12 cellular contexts compared by ENCODE assay signal in the genomic region with DNA sequence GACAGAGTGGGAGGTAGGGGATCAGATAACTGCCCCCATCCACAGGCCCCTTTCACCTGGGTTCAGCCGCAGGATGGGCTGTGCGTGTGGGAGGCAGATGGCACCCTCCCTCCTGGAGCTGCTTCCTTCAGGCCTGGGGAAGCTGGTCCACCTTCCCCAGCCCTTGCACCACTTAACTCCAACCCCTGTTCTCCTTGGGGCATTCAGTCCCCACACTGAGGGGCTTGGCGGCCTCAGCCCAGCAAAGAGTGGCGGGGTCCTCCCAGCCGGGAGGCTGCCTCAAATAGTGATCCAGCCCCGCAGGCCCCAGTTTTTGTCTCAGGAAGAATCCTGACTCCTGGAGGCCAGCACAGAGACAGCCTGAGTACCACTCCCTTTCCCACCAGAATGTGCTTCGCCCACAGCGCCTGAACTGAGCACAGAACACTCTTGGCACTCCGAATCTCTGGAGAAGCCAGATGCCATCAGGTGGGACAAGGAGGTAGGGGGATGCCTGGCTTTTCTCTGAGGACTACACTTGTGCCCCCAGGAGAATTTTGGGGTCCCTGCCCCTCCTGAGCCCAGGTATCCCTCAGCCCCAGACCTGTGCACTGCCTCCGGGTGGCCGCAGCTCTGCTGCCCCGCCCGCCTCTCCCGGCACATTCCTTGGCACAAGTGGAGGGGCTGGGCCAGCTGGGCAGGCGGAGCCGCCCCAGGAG. TPM values are rescaled to one million over a fixed set of nuclear protein-coding genes. Genes with fewer than 3 reads are reported as not detected.
DNase-seq lines count a peak whose midpoint lies in the region; ATAC-seq, FAIRE-seq and TF ChIP-seq lines count a peak whose summit lies in the region.
"Had no signal": no experiment of that assay in that cellular context is flagged by ENCODE, and none has a peak within 500 bp of the region (broad histone marks: within the 10 kb centered on the region; RNA-seq: fewer than 3 reads in every experiment).

No MANE protein-coding gene starts in this region.

- H3K9ac ChIP-seq in keratinocyte (ENCODE audit: control insufficient read depth, extremely low read depth, insufficient read depth, low read length), result no peak overlapping the region

- CTCF ChIA-PET in HEK293T (lab: Yijun Ruan, JAX), result interaction anchor here (1.9 kb wide), 1 partner anchor 22 kb away, joined by 7 read pairs; no protein-coding TSS in a partner anchor

- H3K9me3 ChIP-seq in T-helper 17 cell (ENCODE audit: control insufficient read depth, low read length, poor library complexity, severe bottlenecking) (no peaks in the 10 kb centered on the region), keratinocyte (ENCODE audit: control insufficient read depth, low read depth, low read length) (no peaks in the 10 kb centered on the region), suprapubic skin (no peaks in the 10 kb centered on the region)

- POLR2A ChIA-PET in activated naive CD8-positive, alpha-beta T cell treated with anti-CD3 and anti-CD28 coated beads, Interleukin-2, amount 10 ng/mL, durations not matched to agents 7 days and 5 days (lab: Charles Lee), result interaction anchor here (1.8 to 2.9 kb wide), 4 partner anchors 13 to 99 kb away, joined by 7 to 15 read pairs (median 8); a partner anchor contains a TSS
- POLR2A ChIA-PET in HEK293T (lab: Yijun Ruan, JAX), result interaction anchor here (1.0 to 1.2 kb wide), 2 partner anchors 21 to 35 kb away, joined by 3 to 5 read pairs; a partner anchor contains a TSS

- H3K4me1 ChIP-seq in keratinocyte (ENCODE audit: control insufficient read depth, extremely low read depth, insufficient read depth, low read length) (peaks cover 27% of the 10 kb centered on the region), suprapubic skin (peaks cover 81% of the 10 kb centered on the region)

- H3K4me2 ChIP-seq in keratinocyte (ENCODE audit: control insufficient read depth, extremely low read depth, insufficient read depth, low read depth, low read length), result peak overlapping the region; percentile 41

- no peaks in the 10 kb centered on the region for H3K9me3 Mint-ChIP-seq in activated naive CD8-positive, alpha-beta T cell treated with anti-CD3 and anti-CD28 coated beads, Interleukin-2, amount 10 ng/mL, durations not matched to agents 7 days and 5 days
- H3K9me3 Mint-ChIP-seq in activated naive CD8-positive, alpha-beta T cell treated with anti-CD3 and anti-CD28 coated beads for 36 hours, result no peaks in the 10 kb centered on the region

- H3K36me3 Mint-ChIP-seq in activated naive CD8-positive, alpha-beta T cell treated with anti-CD3 and anti-CD28 coated beads, Interleukin-2, amount 10 ng/mL, durations not matched to agents 7 days and 5 days, result peaks cover 5% of the 10 kb centered on the region
- peaks cover 10% of the 10 kb centered on the region for H3K36me3 Mint-ChIP-seq in activated naive CD8-positive, alpha-beta T cell treated with anti-CD3 and anti-CD28 coated beads for 36 hours
- H3K36me3 Mint-ChIP-seq in T-helper 17 cell (ENCODE audit: low read depth), result peaks cover 2% of the 10 kb centered on the region

- ATAC-seq in activated naive CD8-positive, alpha-beta T cell treated with anti-CD3 and anti-CD28 coated beads, Interleukin-2, amount 10 ng/mL, durations not matched to agents 7 days and 5 days (ENCODE audit: low read depth), result no peak
- ATAC-seq in T-helper 17 cell, result no peak

- peaks cover 13% of the 10 kb centered on the region for H3K27me3 ChIP-seq in keratinocyte (ENCODE audit: control insufficient read depth, extremely low read depth, insufficient read depth, low read length)
- peaks cover 6% of the 10 kb centered on the region for H3K27me3 ChIP-seq in suprapubic skin

- no peaks in the 10 kb centered on the region for H3K27me3 Mint-ChIP-seq in activated naive CD8-positive, alpha-beta T cell treated with anti-CD3 and anti-CD28 coated beads, Interleukin-2, amount 10 ng/mL, durations not matched to agents 7 days and 5 days
- H3K27me3 Mint-ChIP-seq in activated naive CD8-positive, alpha-beta T cell treated with anti-CD3 and anti-CD28 coated beads for 36 hours, result no peaks in the 10 kb centered on the region
- no peaks in the 10 kb centered on the region for H3K27me3 Mint-ChIP-seq in T-helper 17 cell

- peaks cover 14 to 23% of the 10 kb centered on the region in 2 experiments for H3K36me3 ChIP-seq in keratinocyte (ENCODE audit: control insufficient read depth in 2 of 2, extremely low read depth in 1 of 2, insufficient read depth in 2 of 2, low read length in 2 of 2)
- H3K36me3 ChIP-seq in suprapubic skin, result peaks cover 30% of the 10 kb centered on the region

- no peak for TF ChIP-seq CTCF in keratinocyte (optimal IDR thresholded peaks at IDR 0.05 in 1 of 3, IDR thresholded peaks at IDR 0.05 in 1 of 3, conservative IDR thresholded peaks at IDR 0.05 in 1 of 3; ENCODE audit: extremely low read depth in 1 of 3, insufficient read depth in 2 of 3, low read length in 3 of 3)
- TF ChIP-seq CTCF in suprapubic skin (IDR thresholded peaks at IDR 0.05), result no peak

- H3K4me3 ChIP-seq in keratinocyte (ENCODE audit: control insufficient read depth in 2 of 3, extremely low read depth in 1 of 3, insufficient read depth in 2 of 3, low read depth in 1 of 3, low read length in 3 of 3), result no peak overlapping the region
- H3K4me3 ChIP-seq in suprapubic skin, result no peak overlapping the region

- no peak for TF ChIP-seq EP300 in suprapubic skin (IDR thresholded peaks at IDR 0.05)

- TF ChIP-seq POLR2A in suprapubic skin (IDR thresholded peaks at IDR 0.05), result no peak

- H3K4me1 Mint-ChIP-seq in activated naive CD8-positive, alpha-beta T cell treated with anti-CD3 and anti-CD28 coated beads, Interleukin-2, amount 10 ng/mL, durations not matched to agents 7 days and 5 days, result peaks cover 33% of the 10 kb centered on the region
- H3K4me1 Mint-ChIP-seq in activated naive CD8-positive, alpha-beta T cell treated with anti-CD3 and anti-CD28 coated beads for 36 hours, result peaks cover 16% of the 10 kb centered on the region
- peaks cover 16% of the 10 kb centered on the region for H3K4me1 Mint-ChIP-seq in T-helper 17 cell

- H2AFZ ChIP-seq in keratinocyte (ENCODE audit: control insufficient read depth, low read length), result no peak overlapping the region

- H3K9me1 ChIP-seq in keratinocyte (ENCODE audit: control insufficient read depth, extremely low read depth, insufficient read depth, low read length), result no peaks in the 10 kb centered on the region

- peak; percentile 32 for FAIRE-seq in keratinocyte (lab: Jason Lieb, UNC)
- FAIRE-seq: islet of Langerhans had no signal

- 31% methylated on average over 10 of the region's 16 CpGs for WGBS in suprapubic skin

- dilution Hi-C loops in keratinocyte (cut with MboI; ENCODE audit: extremely low pct_ligation_motif_present, low sequenced_read_pairs), result no loop called here

- H3K27ac ChIP-seq in keratinocyte (ENCODE audit: control insufficient read depth, insufficient read depth, low read length) (no peak overlapping the region), suprapubic skin (peak overlapping the region; percentile 41)

- H3K79me2 ChIP-seq in keratinocyte (ENCODE audit: control insufficient read depth, insufficient read depth, low read length), result no peaks in the 10 kb centered on the region

- H3K4me3 Mint-ChIP-seq in activated naive CD8-positive, alpha-beta T cell treated with anti-CD3 and anti-CD28 coated beads, Interleukin-2, amount 10 ng/mL, durations not matched to agents 7 days and 5 days, result no peak overlapping the region
- no peak overlapping the region for H3K4me3 Mint-ChIP-seq in activated naive CD8-positive, alpha-beta T cell treated with anti-CD3 and anti-CD28 coated beads for 36 hours
- H3K4me3 Mint-ChIP-seq in T-helper 17 cell, result peak overlapping the region; percentile 90

- H4K20me1 ChIP-seq in keratinocyte (ENCODE audit: control insufficient read depth, extremely low read depth, insufficient read depth, low read length), result no peaks in the 10 kb centered on the region

- H3K27ac Mint-ChIP-seq in activated naive CD8-positive, alpha-beta T cell treated with anti-CD3 and anti-CD28 coated beads, Interleukin-2, amount 10 ng/mL, durations not matched to agents 7 days and 5 days, result peak overlapping the region; percentile 4
- no peak overlapping the region for H3K27ac Mint-ChIP-seq in activated naive CD8-positive, alpha-beta T cell treated with anti-CD3 and anti-CD28 coated beads for 36 hours
- peak overlapping the region; percentile 39 for H3K27ac Mint-ChIP-seq in T-helper 17 cell

- no peak for DNase-seq in activated naive CD8-positive, alpha-beta T cell treated with anti-CD3 and anti-CD28 coated beads, Interleukin-2, amount 10 ng/mL, durations not matched to agents 7 days and 5 days
- DNase-seq in activated naive CD8-positive, alpha-beta T cell treated with anti-CD3 and anti-CD28 coated beads for 36 hours, result no peak
- DNase-seq in T-helper 17 cell, result no peak
- DNase-seq in keratinocyte (ENCODE audit: low read depth, low spot score), result no peak
- peak in 1 of 2 donors; percentile 69 for DNase-seq in suprapubic skin (ENCODE audit: low spot score in 2 of 2)
- DNase-seq in NCI-H1092 treated with DMSO at 0.1 percent for 48 hours (lab: John Stamatoyannopoulos, UW), result no peak
- DNase-seq in HEK293T (ENCODE audit: extremely low spot score), result no peak
- DNase-seq in effector CD8-positive, alpha-beta T cell (lab: John Stamatoyannopoulos, UW), result no peak
- DNase-seq: NCI-H1417 treated with DMSO at 0.1 percent for 48 hours; stimulated activated CD4-positive, alpha-beta T cell treated with anti-CD3 and anti-CD28 coated beads, Interleukin-4, amount 100 ng/mL, for 1 hour; T-helper 9 cell had no signal

RNA-seq across cellular contexts. Expression of a gene that starts 0.9 kb away (rescaled TPM):
- 1 to 10 TPM; 7.0 TPM for total RNA-seq in activated naive CD8-positive, alpha-beta T cell treated with anti-CD3 and anti-CD28 coated beads, Interleukin-2, amount 10 ng/mL, durations not matched to agents 7 days and 5 days
- total RNA-seq in activated naive CD8-positive, alpha-beta T cell treated with anti-CD3 and anti-CD28 coated beads for 36 hours, result 1 to 10 TPM; 4.4 to 4.9 TPM
- total RNA-seq in T-helper 17 cell (1 to 10 TPM; 2.8 to 3.1 TPM), suprapubic skin (10 to 100 TPM in 1 of 4 donors, 1 to 10 TPM in 3; 4.5 to 18.5 (median 7.2) TPM)
- 0.78 to 2.2 TPM (median 1.00 TPM) in 3 replicates for polyA plus RNA-seq in keratinocyte
- polyA plus RNA-seq in keratinocyte (2011; ENCODE audit: low read depth), result 1.5 TPM
- polyA plus RNA-seq in keratinocyte (2011; cell fraction: cytosol; rRNA removed), result 0.11 and 0.17 TPM in 2 replicates
- polyA plus RNA-seq in keratinocyte (2011; cell fraction: nucleus; rRNA removed), result 9.0 and 13.1 TPM in 2 replicates
- polyA plus RNA-seq in keratinocyte (2012; ENCODE audit: low replicate concordance), result 1.2 and 12.1 TPM in 2 replicates
- 0.23 to 0.43 TPM (median 0.42 TPM) in 3 replicates for polyA minus RNA-seq in keratinocyte
- polyA minus RNA-seq in keratinocyte (2011; cell fraction: cytosol; rRNA and poly(A)+ RNA removed), result not detected
- polyA minus RNA-seq in keratinocyte (2011; cell fraction: nucleus; rRNA and poly(A)+ RNA removed), result 1.9 and 2.0 TPM in 2 replicates

RNA-seq across cellular contexts. Expression of a gene that starts 4.9 kb away (rescaled TPM):
- 1 to 10 TPM; 3.3 to 4.8 TPM for total RNA-seq in activated naive CD8-positive, alpha-beta T cell treated with anti-CD3 and anti-CD28 coated beads, Interleukin-2, amount 10 ng/mL, durations not matched to agents 7 days and 5 days
- 1 to 10 TPM; 1.6 to 2.2 TPM for total RNA-seq in activated naive CD8-positive, alpha-beta T cell treated with anti-CD3 and anti-CD28 coated beads for 36 hours
- 1 to 10 TPM; 1.1 to 3.7 TPM for total RNA-seq in T-helper 17 cell
- polyA plus RNA-seq in keratinocyte, result 0.12 to 0.45 TPM (median 0.23 TPM) in 3 replicates
- polyA plus RNA-seq in keratinocyte (2011; ENCODE audit: low read depth), result 0.50 TPM
- polyA plus RNA-seq in keratinocyte (2011; cell fraction: cytosol; rRNA removed), result 0.25 TPM in 1 of 2 replicates, not detected in the other
- 0.25 and 1.00 TPM in 2 replicates for polyA plus RNA-seq in keratinocyte (2011; cell fraction: nucleus; rRNA removed)
- 0.69 TPM in 1 of 2 replicates, not detected in the other for polyA plus RNA-seq in keratinocyte (2012; ENCODE audit: low replicate concordance)
- polyA minus RNA-seq in keratinocyte, result 0.61 TPM in 1 of 3 replicates, not detected in the others
- polyA minus RNA-seq in keratinocyte (2011; cell fraction: cytosol; rRNA and poly(A)+ RNA removed), result not detected
- 0.63 TPM in 1 of 2 replicates, not detected in the other for polyA minus RNA-seq in keratinocyte (2011; cell fraction: nucleus; rRNA and poly(A)+ RNA removed)
- total RNA-seq in suprapubic skin, result 1 to 10 TPM in 2 of 4 donors, not detected in 2; 1.2 to 4.4 TPM

RNA-seq across cellular contexts. Expression of a gene that starts 34.1 kb away (rescaled TPM):
- 10 to 100 TPM; 66.2 to 71.2 TPM for total RNA-seq in activated naive CD8-positive, alpha-beta T cell treated with anti-CD3 and anti-CD28 coated beads, Interleukin-2, amount 10 ng/mL, durations not matched to agents 7 days and 5 days
- 10 to 100 TPM; 83.4 to 87.3 TPM for total RNA-seq in activated naive CD8-positive, alpha-beta T cell treated with anti-CD3 and anti-CD28 coated beads for 36 hours
- 10 to 100 TPM; 59.1 to 73.2 TPM for total RNA-seq in T-helper 17 cell
- 31.9 to 50.8 TPM (median 41.0 TPM) in 3 replicates for polyA plus RNA-seq in keratinocyte
- polyA plus RNA-seq in keratinocyte (2011; ENCODE audit: low read depth), result 8.3 TPM
- 33.8 and 44.4 TPM in 2 replicates for polyA plus RNA-seq in keratinocyte (2011; cell fraction: cytosol; rRNA removed)
- polyA plus RNA-seq in keratinocyte (2011; cell fraction: nucleus; rRNA removed), result 33.9 and 36.9 TPM in 2 replicates
- polyA plus RNA-seq in keratinocyte (2012; ENCODE audit: low replicate concordance), result 27.1 and 34.3 TPM in 2 replicates
- polyA minus RNA-seq in keratinocyte, result 13.9 to 24.3 TPM (median 14.1 TPM) in 3 replicates
- polyA minus RNA-seq in keratinocyte (2011; cell fraction: cytosol; rRNA and poly(A)+ RNA removed), result 12.5 TPM
- 5.0 and 7.5 TPM in 2 replicates for polyA minus RNA-seq in keratinocyte (2011; cell fraction: nucleus; rRNA and poly(A)+ RNA removed)
- total RNA-seq in suprapubic skin, result 10 to 100 TPM; 42.7 to 74.3 (median 70.1) TPM

RNA-seq across cellular contexts. Expression of a gene that starts 35.7 kb away (rescaled TPM):
- 10 to 100 TPM; 72.3 to 76.4 TPM for total RNA-seq in activated naive CD8-positive, alpha-beta T cell treated with anti-CD3 and anti-CD28 coated beads, Interleukin-2, amount 10 ng/mL, durations not matched to agents 7 days and 5 days
- total RNA-seq in activated naive CD8-positive, alpha-beta T cell treated with anti-CD3 and anti-CD28 coated beads for 36 hours, result 10 to 100 TPM; 90.7 to 92.0 TPM
- total RNA-seq in T-helper 17 cell (10 to 100 TPM; 59.0 to 79.2 TPM), suprapubic skin (100 to 1,000 TPM in 1 of 4 donors, 10 to 100 TPM in 3; 68.0 to 170 (median 76.6) TPM)
- polyA plus RNA-seq in keratinocyte, result 22.4 to 28.2 TPM (median 27.8 TPM) in 3 replicates
- 39.6 TPM for polyA plus RNA-seq in keratinocyte (2011; ENCODE audit: low read depth)
- polyA plus RNA-seq in keratinocyte (2011; cell fraction: cytosol; rRNA removed), result 19.9 and 23.2 TPM in 2 replicates
- polyA plus RNA-seq in keratinocyte (2011; cell fraction: nucleus; rRNA removed), result 69.2 and 82.1 TPM in 2 replicates
- 38.2 and 45.5 TPM in 2 replicates for polyA plus RNA-seq in keratinocyte (2012; ENCODE audit: low replicate concordance)
- 29.0 to 62.0 TPM (median 29.1 TPM) in 3 replicates for polyA minus RNA-seq in keratinocyte
- 32.6 TPM for polyA minus RNA-seq in keratinocyte (2011; cell fraction: cytosol; rRNA and poly(A)+ RNA removed)
- 23.3 and 35.4 TPM in 2 replicates for polyA minus RNA-seq in keratinocyte (2011; cell fraction: nucleus; rRNA and poly(A)+ RNA removed)

RNA-seq across cellular contexts. Expression of a gene that starts 37.2 kb away (rescaled TPM):
- total RNA-seq in activated naive CD8-positive, alpha-beta T cell treated with anti-CD3 and anti-CD28 coated beads, Interleukin-2, amount 10 ng/mL, durations not matched to agents 7 days and 5 days, result 10 to 100 TPM; 12.3 to 12.8 TPM
- total RNA-seq in activated naive CD8-positive, alpha-beta T cell treated with anti-CD3 and anti-CD28 coated beads for 36 hours, result 1 to 10 TPM; 7.3 to 7.8 TPM
- 1 to 10 TPM; 3.2 to 3.5 TPM for total RNA-seq in T-helper 17 cell
- polyA plus RNA-seq in keratinocyte, result 9.6 to 31.8 TPM (median 14.2 TPM) in 3 replicates
- 38.2 TPM for polyA plus RNA-seq in keratinocyte (2011; ENCODE audit: low read depth)
- polyA plus RNA-seq in keratinocyte (2011; cell fraction: cytosol; rRNA removed), result 10.9 and 16.4 TPM in 2 replicates
- polyA plus RNA-seq in keratinocyte (2011; cell fraction: nucleus; rRNA removed), result 29.2 and 30.8 TPM in 2 replicates
- polyA plus RNA-seq in keratinocyte (2012; ENCODE audit: low replicate concordance), result 9.4 and 83.2 TPM in 2 replicates
- 9.3 to 25.7 TPM (median 14.0 TPM) in 3 replicates for polyA minus RNA-seq in keratinocyte
- polyA minus RNA-seq in keratinocyte (2011; cell fraction: cytosol; rRNA and poly(A)+ RNA removed), result 12.1 TPM
- 17.9 and 22.1 TPM in 2 replicates for polyA minus RNA-seq in keratinocyte (2011; cell fraction: nucleus; rRNA and poly(A)+ RNA removed)
- total RNA-seq in suprapubic skin, result 100 to 1,000 TPM in 2 of 4 donors, 10 to 100 TPM in 2; 81.0 to 120 (median 97.5) TPM
